Comparison of ENCODE assay signal across 11 cellular contexts in genomic region chr11:115527534-115528125, GRCh38. TPM values are rescaled to one million over a fixed set of nuclear protein-coding genes. Genes with fewer than 3 reads are reported as not detected.
DNase-seq lines count a peak whose midpoint lies in the region; ATAC-seq and TF ChIP-seq lines count a peak whose summit lies in the region.
"Had no signal": no experiment of that assay in that cellular context is flagged by ENCODE, and none has a peak within 500 bp of the region (broad histone marks: within the 10 kb centered on the region; RNA-seq: fewer than 3 reads in every experiment).

No MANE protein-coding gene starts in this region.

- DNase-seq in DMS153 (lab: John Stamatoyannopoulos, UW) (peak; percentile 91), NCI-H1105 (lab: John Stamatoyannopoulos, UW) (peak; percentile 56), WERI-Rb-1 (peak; percentile 29), mesendoderm (peak; percentile 86), T-helper 1 cell (no peak), OCI-M1 (lab: John Stamatoyannopoulos, UW) (no peak)
- DNase-seq: NCI-H1092 treated with DMSO at 0.1 percent for 48 hours, posterior cingulate gyrus had no signal

- no peak overlapping the region for H2BK120ac ChIP-seq in mesendoderm (ENCODE audit: low read depth, low read length)

- ATAC-seq in GM21529 (IDR thresholded peaks at IDR 0.05; ENCODE audit: unreplicated experiment) (no peak), HG03442 (IDR thresholded peaks at IDR 0.05; ENCODE audit: unreplicated experiment) (no peak)

- H3K23ac ChIP-seq in mesendoderm (ENCODE audit: low read length) = no peak overlapping the region

- H3K27ac ChIP-seq in WERI-Rb-1 (no peak overlapping the region), mesendoderm (ENCODE audit: low read depth, low read length) (no peak overlapping the region)
- H3K27ac ChIP-seq: testis had no signal

- no peaks in the 10 kb centered on the region for H3K9me3 ChIP-seq in WERI-Rb-1 (ENCODE audit: severe bottlenecking)
- H3K9me3 ChIP-seq: testis had no signal

- no peak for TF ChIP-seq CTCF in WERI-Rb-1 (IDR thresholded peaks at IDR 0.05; ENCODE audit: low read depth, low read length)

- H3K4me3 ChIP-seq in WERI-Rb-1 (ENCODE audit: low read depth, low read length) (no peak overlapping the region), mesendoderm (ENCODE audit: low read length) (no peak overlapping the region)
- H3K4me3 ChIP-seq: testis had no signal

- no peak overlapping the region for H3K4ac ChIP-seq in mesendoderm (ENCODE audit: low read depth, low read length)

- H2BK5ac ChIP-seq in mesendoderm (ENCODE audit: low read length) = peak overlapping the region; percentile 17

- no peaks in the 10 kb centered on the region for H3K79me1 ChIP-seq in mesendoderm (ENCODE audit: low read length)

- no peak overlapping the region for H3K4me2 ChIP-seq in mesendoderm (ENCODE audit: low read length)

- WGBS in mesendoderm (ENCODE audit: extremely low coverage, insufficient coverage, low lambda C conversion rate) = no CpG with 5 or more reads among the region's 2 CpGs

- H3K36me3 ChIP-seq in WERI-Rb-1 (no peaks in the 10 kb centered on the region), mesendoderm (ENCODE audit: control insufficient read depth, insufficient read depth, low read length) (no peaks in the 10 kb centered on the region)

- no peak overlapping the region for H3K56ac ChIP-seq in mesendoderm (ENCODE audit: low read length)

- no peak overlapping the region for H2BK15ac ChIP-seq in mesendoderm (replicated peaks; ENCODE audit: low read depth)

- H3K4me1 ChIP-seq in mesendoderm (ENCODE audit: control insufficient read depth, low read depth, low read length) = peaks cover 4% of the 10 kb centered on the region
- H3K4me1 ChIP-seq: testis had no signal

- H3K27me3 ChIP-seq in WERI-Rb-1 (ENCODE audit: insufficient read depth, low read depth, severe bottlenecking) (no peaks in the 10 kb centered on the region), mesendoderm (ENCODE audit: insufficient read depth, low read length, poor library complexity) (no peaks in the 10 kb centered on the region)
- H3K27me3 ChIP-seq: testis had no signal

- H4K5ac ChIP-seq in mesendoderm (ENCODE audit: low read length) = no peak overlapping the region

- H4K8ac ChIP-seq in mesendoderm (ENCODE audit: low read depth, low read length) = no peak overlapping the region

- no peak overlapping the region for H3K9ac ChIP-seq in mesendoderm (ENCODE audit: low read length)

- no peak overlapping the region for H3K18ac ChIP-seq in mesendoderm (ENCODE audit: low read length)

- no peak overlapping the region for H2AK5ac ChIP-seq in mesendoderm (ENCODE audit: low read length)

- no peaks in the 10 kb centered on the region for H3K79me2 ChIP-seq in mesendoderm (ENCODE audit: control insufficient read depth, insufficient read depth, low read length)

RNA-seq across cellular contexts. Expression of gene CADM1, which starts 23.4 kb away (rescaled TPM):
- polyA plus RNA-seq in mesendoderm (2013, experiment 1 of 2) = 11.2 TPM
- 12.3 TPM for polyA plus RNA-seq in mesendoderm (2013, experiment 2 of 2)

Comparison
In these comparisons a context has a peak if more than half of its experiments do, and no peak if none do; other contexts are left out.
1. DNase-seq: peak in DMS153 (single experiment), NCI-H1105 (single experiment), WERI-Rb-1 (single experiment) and mesendoderm (single experiment); none in T-helper 1 cell (0 of 5) and OCI-M1 (single experiment).